In the genomic region with DNA sequence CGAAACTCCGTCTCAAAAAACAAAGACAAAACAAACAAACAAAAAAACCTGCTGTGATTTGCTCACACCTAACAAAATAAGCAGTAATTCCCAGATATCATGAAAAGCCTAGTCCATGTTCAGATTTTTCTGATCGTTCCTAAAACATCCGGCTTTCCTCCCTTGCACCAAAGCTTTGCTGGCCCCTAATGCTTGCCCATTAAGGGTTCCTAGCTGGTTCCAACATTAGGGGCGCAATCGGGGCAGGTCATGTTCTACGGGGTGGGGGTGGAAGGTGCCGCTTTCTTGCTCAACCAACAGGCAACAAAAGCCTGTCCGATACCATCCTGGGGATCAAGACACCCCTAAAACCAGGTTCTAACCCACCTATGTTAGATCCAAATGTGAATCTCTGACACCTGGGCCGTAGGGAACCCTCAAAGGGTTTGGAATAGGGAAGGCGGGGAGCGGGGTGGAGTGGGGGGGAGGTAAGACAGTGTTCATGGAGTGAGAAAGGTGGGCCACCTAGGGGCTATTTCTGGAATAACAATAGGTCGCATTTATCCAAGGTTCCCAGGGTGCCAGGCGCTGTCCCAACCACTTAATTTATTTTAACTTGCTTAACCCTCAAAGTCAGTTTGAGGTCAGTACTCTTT, we compare ENCODE assay signal across 8 cellular contexts. TPM values are rescaled to one million over a fixed set of nuclear protein-coding genes. Genes with fewer than 3 reads are reported as not detected.
DNase-seq lines count a peak whose midpoint lies in the region; ATAC-seq and TF ChIP-seq lines count a peak whose summit lies in the region.

No MANE protein-coding gene starts in this region.

- intact Hi-C loops in MCF 10A (cut with micrococcal nuclease): no loop called here
- intact Hi-C loops in sigmoid colon (cut with DNase I): loop anchor here (2.0 to 5.0 kb wide), 2 partner anchors 23 to 118 kb away; no protein-coding TSS in a partner anchor

- H3K4me1 ChIP-seq in Loucy (ENCODE audit: insufficient read depth, low read length, poor library complexity, severe bottlenecking) (no peaks in the 10 kb centered on the region), iPS-18a (ENCODE audit: control insufficient read depth, low read depth, low read length) (no peaks in the 10 kb centered on the region), smooth muscle cell (ENCODE audit: low read depth) (peaks cover 5% of the 10 kb centered on the region), sigmoid colon (peaks cover 0 to 11% (median 7%) of the 10 kb centered on the region in 4 donors)

- no peaks in the 10 kb centered on the region for H3K36me3 Mint-ChIP-seq in MCF 10A (ENCODE audit: insufficient read depth, unreplicated experiment)

- no peak for ATAC-seq in GM19463 (IDR thresholded peaks at IDR 0.05; ENCODE audit: unreplicated experiment)

- no peak overlapping the region for H3K4me3 Mint-ChIP-seq in MCF 10A (ENCODE audit: unreplicated experiment)

- no peaks in the 10 kb centered on the region for H3K27me3 Mint-ChIP-seq in MCF 10A (ENCODE audit: insufficient read depth, unreplicated experiment)

- peaks cover 6% of the 10 kb centered on the region for H3K4me1 Mint-ChIP-seq in MCF 10A (ENCODE audit: insufficient read depth, unreplicated experiment)

- H3K79me2 ChIP-seq in Loucy (ENCODE audit: insufficient read depth, low read length): no peaks in the 10 kb centered on the region
- no peaks in the 10 kb centered on the region for H3K79me2 ChIP-seq in smooth muscle cell (ENCODE audit: low read depth)

- H3K9me3 ChIP-seq in Loucy (ENCODE audit: insufficient read depth, low read depth, low read length) (no peaks in the 10 kb centered on the region), iPS-18a (ENCODE audit: control insufficient read depth, low read depth, low read length) (no peaks in the 10 kb centered on the region), smooth muscle cell (replicated peaks; ENCODE audit: low read depth) (no peaks in the 10 kb centered on the region), sigmoid colon (no peaks in the 10 kb centered on the region)

- no peak overlapping the region for H3K9ac ChIP-seq in Loucy (ENCODE audit: low read depth, low read length, poor library complexity, severe bottlenecking)
- peak overlapping the region; percentile 8 for H3K9ac ChIP-seq in iPS-18a (ENCODE audit: low read length)
- no peak overlapping the region for H3K9ac ChIP-seq in smooth muscle cell (ENCODE audit: low read depth)

- DNase-seq in ELR (ENCODE audit: low read depth) (peak; percentile 72), SKM-1 (lab: John Stamatoyannopoulos, UW; ENCODE audit: unreplicated experiment) (peak; percentile 33), MCF 10A (ENCODE audit: unreplicated experiment) (peak; percentile 73), smooth muscle cell (lab: John Stamatoyannopoulos, UW; ENCODE audit: unreplicated experiment) (no peak), sigmoid colon (no peak)

- no peak for TF ChIP-seq EP300 in sigmoid colon (IDR thresholded peaks at IDR 0.05)

- BruUV-seq in MCF 10A (replicated peaks; lab: Mats Ljungman, UMichigan): no TSS peak

- CTCF ChIA-PET in MCF 10A (lab: Yijun Ruan, JAX): interaction anchor here (0.6 to 4.7 kb wide), 16 partner anchors 9 to 736 kb away, joined by 3 to 34 read pairs (median 4); partner anchors contain the start of gene LGI4

- no peak overlapping the region for H3K4me2 ChIP-seq in Loucy (ENCODE audit: low read depth, low read length, poor library complexity, severe bottlenecking)
- H3K4me2 ChIP-seq in smooth muscle cell: peak overlapping the region; percentile 73

- H3K27me3 ChIP-seq in Loucy (ENCODE audit: insufficient read depth, low read length, poor library complexity, severe bottlenecking) (no peaks in the 10 kb centered on the region), iPS-18a (ENCODE audit: control insufficient read depth, insufficient read depth, low read length) (peaks cover 7% of the 10 kb centered on the region), smooth muscle cell (ENCODE audit: low read depth) (no peaks in the 10 kb centered on the region), sigmoid colon (peaks cover 0 to 27% (median 23%) of the 10 kb centered on the region in 3 donors)

- H2AFZ ChIP-seq in Loucy (ENCODE audit: low read length): no peak overlapping the region
- peak overlapping the region; percentile 83 for H2AFZ ChIP-seq in smooth muscle cell (ENCODE audit: low read depth)

- no peak overlapping the region for H3K27ac Mint-ChIP-seq in MCF 10A (ENCODE audit: low read depth, unreplicated experiment)

- H3F3A ChIP-seq in Loucy (ENCODE audit: low read depth): no peaks in the 10 kb centered on the region
- H3F3A ChIP-seq in smooth muscle cell (ENCODE audit: low read depth): no peaks in the 10 kb centered on the region

- no peak for TF ChIP-seq POLR2A in sigmoid colon (IDR thresholded peaks at IDR 0.05)

- no peaks in the 10 kb centered on the region for H3K9me3 Mint-ChIP-seq in MCF 10A (ENCODE audit: unreplicated experiment)

- no peak overlapping the region for H3K4me3 ChIP-seq in Loucy (ENCODE audit: low read length, poor library complexity, severe bottlenecking)
- H3K4me3 ChIP-seq in iPS-18a (ENCODE audit: low read length): peak overlapping the region; percentile 31
- no peak overlapping the region for H3K4me3 ChIP-seq in smooth muscle cell
- H3K4me3 ChIP-seq in sigmoid colon: no peak overlapping the region

- H4K20me1 ChIP-seq in Loucy (ENCODE audit: insufficient read depth, low read length, poor library complexity, severe bottlenecking): no peaks in the 10 kb centered on the region
- H4K20me1 ChIP-seq in smooth muscle cell (ENCODE audit: low read depth): no peaks in the 10 kb centered on the region

- H3K27ac ChIP-seq in iPS-18a (ENCODE audit: low read length) (no peak overlapping the region), smooth muscle cell (ENCODE audit: low read depth) (no peak overlapping the region), sigmoid colon (no peak overlapping the region)

- no peaks in the 10 kb centered on the region for H3K36me3 ChIP-seq in Loucy (ENCODE audit: insufficient read depth, low read length)
- no peaks in the 10 kb centered on the region for H3K36me3 ChIP-seq in iPS-18a (ENCODE audit: control insufficient read depth, low read depth, low read length)
- no peaks in the 10 kb centered on the region for H3K36me3 ChIP-seq in smooth muscle cell (ENCODE audit: low read depth)
- no peaks in the 10 kb centered on the region for H3K36me3 ChIP-seq in sigmoid colon

- WGBS in smooth muscle cell (ENCODE audit: low lambda C conversion rate): 54% methylated on average over 14 of the region's 14 CpGs
- 31 to 32% methylated on average over 14 of the region's 14 CpGs for WGBS in sigmoid colon, 2 donors

- POLR2A ChIA-PET in MCF 10A (lab: Yijun Ruan, JAX): no interaction called here

- peak; percentile 78 for TF ChIP-seq CTCF in Loucy (conservative IDR thresholded peaks at IDR 0.05; ENCODE audit: low read length)
- peak; percentile 46 for TF ChIP-seq CTCF in MCF 10A (IDR thresholded peaks at IDR 0.05; ENCODE audit: unreplicated experiment)
- peak; percentile 52 for TF ChIP-seq CTCF in smooth muscle cell (IDR thresholded peaks at IDR 0.05; ENCODE audit: borderline replicate concordance, insufficient read depth, poor library complexity, severe bottlenecking)
- peak in 2 of 4 experiments; percentile 41 to 61 for TF ChIP-seq CTCF in sigmoid colon (IDR thresholded peaks at IDR 0.05)

- no peaks in the 10 kb centered on the region for H3K9me2 ChIP-seq in Loucy (replicated peaks; ENCODE audit: low read depth, low read length)

RNA-seq across cellular contexts. Expression of gene FXYD3, which starts 25.3 kb away (rescaled TPM):
- total RNA-seq in MCF 10A (2022): 4.3 and 6.9 TPM in 2 replicates
- total RNA-seq in smooth muscle cell: 26.3 and 37.0 TPM in 2 replicates
- 23.0 and 67.1 TPM in 2 replicates for polyA plus RNA-seq in smooth muscle cell
- 10 to 100 TPM in 2 of 4 donors, 1 to 10 TPM in 2; 3.7 to 15.3 (median 8.2) TPM for total RNA-seq in sigmoid colon
- polyA plus RNA-seq in sigmoid colon: 1,000 to 10,000 TPM; 2,472 to 3,333 (median 2,871) TPM

RNA-seq across cellular contexts. Expression of gene LGI4, which starts 44.6 kb away (rescaled TPM):
- total RNA-seq in MCF 10A (2022): 0.91 TPM in 1 of 2 replicates, not detected in the other
- total RNA-seq in smooth muscle cell: 0.22 TPM in 1 of 2 replicates, not detected in the other
- polyA plus RNA-seq in smooth muscle cell: 0.17 and 0.24 TPM in 2 replicates
- total RNA-seq in sigmoid colon: 10 to 100 TPM; 29.0 to 47.1 (median 35.1) TPM
- polyA plus RNA-seq in sigmoid colon: 10 to 100 TPM in 1 of 3 donors, 1 to 10 TPM in 2; 4.2 to 35.7 (median 9.0) TPM

RNA-seq across cellular contexts. Expression of gene FXYD1, which starts 48.3 kb away (rescaled TPM):
- total RNA-seq in MCF 10A (2022): not detected in 2 replicates
- total RNA-seq in smooth muscle cell: 3.2 and 3.5 TPM in 2 replicates
- polyA plus RNA-seq in smooth muscle cell: 2.7 and 3.0 TPM in 2 replicates
- total RNA-seq in sigmoid colon: 100 to 1,000 TPM in 1 of 4 donors, 10 to 100 TPM in 3; 39.1 to 107 (median 44.6) TPM
- polyA plus RNA-seq in sigmoid colon: 10 to 100 TPM in 2 of 3 donors, 1 to 10 TPM in 1; 6.0 to 57.7 (median 15.0) TPM

RNA-seq across cellular contexts. Expression of gene HPN, which starts 48.8 kb away (rescaled TPM):
- total RNA-seq in MCF 10A (2022): not detected in 2 replicates
- 1.9 and 4.1 TPM in 2 replicates for total RNA-seq in smooth muscle cell
- polyA plus RNA-seq in smooth muscle cell: 1.3 and 6.6 TPM in 2 replicates
- under 1 TPM in 3 of 4 donors, not detected in 1; 0.36 to 0.95 (median 0.66) TPM for total RNA-seq in sigmoid colon
- polyA plus RNA-seq in sigmoid colon: 1 to 10 TPM in 1 of 3 donors, under 1 TPM in 1, not detected in 1; 0.61 to 1.8 TPM

RNA-seq across cellular contexts. Expression of gene FXYD7, which starts 52.8 kb away (rescaled TPM):
- not detected in 2 replicates for total RNA-seq in MCF 10A (2022)
- total RNA-seq in smooth muscle cell: not detected in 2 replicates
- polyA plus RNA-seq in smooth muscle cell: not detected in 2 replicates
- total RNA-seq in sigmoid colon: 1 to 10 TPM in 1 of 4 donors, not detected in 3; 3.3 TPM
- polyA plus RNA-seq in sigmoid colon: 1 to 10 TPM in 1 of 3 donors, not detected in 2; 1.7 TPM

Comparison
In these comparisons a context has a peak if more than half of its experiments do, and no peak if none do; other contexts are left out.
1. DNase-seq: peak in ELR (single experiment), SKM-1 (single experiment) and MCF 10A (single experiment); none in smooth muscle cell (single experiment) and sigmoid colon (single experiment).
2. RNA of gene LGI4, which starts 44.6 kb away (total RNA-seq): 29.0 to 47.1 TPM in sigmoid colon; 0.22 TPM in smooth muscle cell and 0.91 TPM in MCF 10A; every median in the first group is over 10 times any median in the second.